In genomic region chr11:86812981-86813380, GRCh38 we compare ENCODE assay signal across 21 cellular contexts. TPM values are rescaled to one million over a fixed set of nuclear protein-coding genes. Genes with fewer than 3 reads are reported as not detected.
DNase-seq lines count a peak whose midpoint lies in the region; ATAC-seq and TF ChIP-seq lines count a peak whose summit lies in the region.
"Had no signal": no experiment of that assay in that cellular context is flagged by ENCODE, and none has a peak within 500 bp of the region (broad histone marks: within the 10 kb centered on the region; RNA-seq: fewer than 3 reads in every experiment).

No MANE protein-coding gene starts in this region.

- no peaks in the 10 kb centered on the region for H3K9me3 Mint-ChIP-seq in activated CD4-positive, alpha-beta T cell treated with anti-CD3 and anti-CD28 coated beads for 36 hours (ENCODE audit: low read depth)
- peaks cover 5% of the 10 kb centered on the region for H3K9me3 Mint-ChIP-seq in chondrocyte (ENCODE audit: low read depth)
- no peaks in the 10 kb centered on the region for H3K9me3 Mint-ChIP-seq in CD8-positive, alpha-beta T cell
- H3K9me3 Mint-ChIP-seq: activated naive CD4-positive, alpha-beta T cell treated with anti-CD3 and anti-CD28 coated beads for 36 hours had no signal

- no peak overlapping the region for H3K27ac Mint-ChIP-seq in activated CD4-positive, alpha-beta T cell treated with anti-CD3 and anti-CD28 coated beads for 36 hours
- H3K27ac Mint-ChIP-seq in chondrocyte (ENCODE audit: unreplicated experiment) = peak overlapping the region; percentile 76
- no peak overlapping the region for H3K27ac Mint-ChIP-seq in CD8-positive, alpha-beta T cell
- H3K27ac Mint-ChIP-seq: activated naive CD4-positive, alpha-beta T cell treated with anti-CD3 and anti-CD28 coated beads for 36 hours had no signal

- DNase-seq in activated CD4-positive, alpha-beta T cell treated with anti-CD3 and anti-CD28 coated beads for 36 hours = no peak
- no peak for DNase-seq in activated CD4-positive, alpha-beta T cell treated with anti-CD3 and anti-CD28 coated beads, Interleukin-2, amount 50 U/mL, for 48 hours
- DNase-seq in chondrocyte (ENCODE audit: low spot score) (no peak), transverse colon (no peak)
- DNase-seq in activated CD4-positive, CD25-positive, alpha-beta regulatory T cell treated with anti-CD3 and anti-CD28 coated beads, Interleukin-2, amount 50 U/mL, for 72 hours = no peak
- no peak for DNase-seq in CD8-positive, alpha-beta T cell
- DNase-seq: activated CD4-positive, CD25-positive, alpha-beta regulatory T cell; activated naive CD4-positive, alpha-beta T cell treated with anti-CD3 and anti-CD28 coated beads for 36 hours; DND-41; foreskin fibroblast; Karpas-422; left colon; mucosa of descending colon; NCI-H1105 treated with DMSO at 0.1 percent for 48 hours; NCI-H446; occipital lobe; SHP77 had no signal

- H3K27ac ChIP-seq in transverse colon = peak overlapping the region; percentile 68 to 84 (median 76)
- no peak overlapping the region for H3K27ac ChIP-seq in CD8-positive, alpha-beta T cell (ENCODE audit: low read depth, low read length)
- H3K27ac ChIP-seq: C4-2B had no signal

- no peak overlapping the region for H3K4me3 Mint-ChIP-seq in activated CD4-positive, alpha-beta T cell treated with anti-CD3 and anti-CD28 coated beads for 36 hours
- no peak overlapping the region for H3K4me3 Mint-ChIP-seq in chondrocyte (ENCODE audit: unreplicated experiment)
- no peak overlapping the region for H3K4me3 Mint-ChIP-seq in CD8-positive, alpha-beta T cell
- H3K4me3 Mint-ChIP-seq: activated naive CD4-positive, alpha-beta T cell treated with anti-CD3 and anti-CD28 coated beads for 36 hours had no signal

- H3K27me3 ChIP-seq in transverse colon = no peaks in the 10 kb centered on the region
- H3K27me3 ChIP-seq in CD8-positive, alpha-beta T cell (ENCODE audit: insufficient read depth, low read length) = no peaks in the 10 kb centered on the region
- H3K27me3 ChIP-seq: tibial nerve had no signal

- peaks cover 38% of the 10 kb centered on the region for H3K27me3 Mint-ChIP-seq in activated CD4-positive, alpha-beta T cell treated with anti-CD3 and anti-CD28 coated beads for 36 hours
- H3K27me3 Mint-ChIP-seq in chondrocyte (ENCODE audit: low read depth) = no peaks in the 10 kb centered on the region
- peaks cover 17% of the 10 kb centered on the region for H3K27me3 Mint-ChIP-seq in CD8-positive, alpha-beta T cell (ENCODE audit: low read depth)

- H3K4me3 ChIP-seq in transverse colon = no peak overlapping the region
- H3K4me3 ChIP-seq in CD8-positive, alpha-beta T cell (ENCODE audit: low read depth, low read length) = no peak overlapping the region
- H3K4me3 ChIP-seq: mucosa of descending colon, tibial nerve had no signal

- no peaks in the 10 kb centered on the region for H3K36me3 ChIP-seq in transverse colon
- no peaks in the 10 kb centered on the region for H3K36me3 ChIP-seq in CD8-positive, alpha-beta T cell (ENCODE audit: insufficient read depth, low read length)
- H3K36me3 ChIP-seq: tibial nerve had no signal

- H3K36me3 Mint-ChIP-seq in activated CD4-positive, alpha-beta T cell treated with anti-CD3 and anti-CD28 coated beads for 36 hours (ENCODE audit: low read depth) = no peaks in the 10 kb centered on the region
- peaks cover 13% of the 10 kb centered on the region for H3K36me3 Mint-ChIP-seq in chondrocyte (ENCODE audit: low read depth)
- no peaks in the 10 kb centered on the region for H3K36me3 Mint-ChIP-seq in CD8-positive, alpha-beta T cell

- POLR2A ChIA-PET in activated CD4-positive, alpha-beta T cell treated with anti-CD3 and anti-CD28 coated beads for 36 hours (lab: Charles Lee) = interaction anchor here (0.9 kb wide), 1 partner anchor 14 kb away, joined by 3 read pairs; no protein-coding TSS in a partner anchor
- POLR2A ChIA-PET in CD8-positive, alpha-beta T cell (lab: Charles Lee) = no interaction called here

- CTCF ChIA-PET in activated CD4-positive, alpha-beta T cell treated with anti-CD3 and anti-CD28 coated beads for 36 hours (lab: Charles Lee) = interaction anchor here (1.0 to 2.8 kb wide), 3 partner anchors 26 to 358 kb away, joined by 3 to 9 read pairs (median 4); no protein-coding TSS in a partner anchor
- CTCF ChIA-PET in CD8-positive, alpha-beta T cell (lab: Charles Lee) = interaction anchor here (1.2 kb wide), 1 partner anchor 356 kb away, joined by 3 read pairs; no protein-coding TSS in a partner anchor

- no peak for TF ChIP-seq POLR2A in transverse colon (IDR thresholded peaks at IDR 0.05)

- TF ChIP-seq CTCF in chondrocyte (IDR thresholded peaks at IDR 0.05) (no peak), transverse colon (IDR thresholded peaks at IDR 0.05) (no peak)
- TF ChIP-seq CTCF in CD8-positive, alpha-beta T cell (IDR thresholded peaks at IDR 0.05) = no peak

- in situ Hi-C loops in transverse colon (cut with MboI; ENCODE audit: low pct_ligation_motif_present in 1 of 4, low pct_unique_long_range_greater_than_20kb in 1 of 4, low sequenced_read_pairs in 3 of 4) = loop anchor here in 2 of 4 donors (5.0 to 25.0 kb wide), 3 partner anchors 198 to 356 kb away; no protein-coding TSS in a partner anchor

- H3K9me3 ChIP-seq in transverse colon = no peaks in the 10 kb centered on the region
- H3K9me3 ChIP-seq in CD8-positive, alpha-beta T cell (ENCODE audit: low read length) = no peaks in the 10 kb centered on the region
- H3K9me3 ChIP-seq: mucosa of descending colon, tibial nerve had no signal

- TF ChIP-seq EP300 in transverse colon (IDR thresholded peaks at IDR 0.05; ENCODE audit: low read depth) = no peak

- peak; percentile 76 for ATAC-seq in activated CD4-positive, alpha-beta T cell treated with anti-CD3 and anti-CD28 coated beads for 36 hours
- ATAC-seq in HG02870 (IDR thresholded peaks at IDR 0.05; ENCODE audit: unreplicated experiment) (peak; percentile 67), GM18861 (IDR thresholded peaks at IDR 0.05; ENCODE audit: unreplicated experiment) (no peak)
- ATAC-seq in CD8-positive, alpha-beta T cell = no peak
- ATAC-seq: left colon had no signal

- no peaks in the 10 kb centered on the region for H3K4me1 Mint-ChIP-seq in activated CD4-positive, alpha-beta T cell treated with anti-CD3 and anti-CD28 coated beads for 36 hours
- H3K4me1 Mint-ChIP-seq in chondrocyte (ENCODE audit: low read depth) = peaks cover 98% of the 10 kb centered on the region
- H3K4me1 Mint-ChIP-seq in CD8-positive, alpha-beta T cell (ENCODE audit: low read depth) = no peaks in the 10 kb centered on the region

- WGBS in transverse colon (ENCODE audit: low coverage in 1 of 2), 2 donors = 88 to 100% methylated on average over 1 of the region's 1 CpG

- intact Hi-C loops in activated CD4-positive, alpha-beta T cell treated with anti-CD3 and anti-CD28 coated beads for 36 hours (cut with DNase I, micrococcal nuclease) = no loop called here
- intact Hi-C loops in transverse colon (cut with DNase I; ENCODE audit: low total_unique reads) = no loop called here
- intact Hi-C loops in CD8-positive, alpha-beta T cell (cut with DNase I, micrococcal nuclease) = no loop called here

- H3K4me1 ChIP-seq in transverse colon = peaks cover 0 to 29% (median 18%) of the 10 kb centered on the region in 4 donors
- no peaks in the 10 kb centered on the region for H3K4me1 ChIP-seq in CD8-positive, alpha-beta T cell (ENCODE audit: insufficient read depth, low read length)

RNA-seq across cellular contexts. Expression of gene PRSS23, which starts 12.6 kb away (rescaled TPM):
- total RNA-seq in activated CD4-positive, alpha-beta T cell treated with anti-CD3 and anti-CD28 coated beads for 36 hours = 1 to 10 TPM in 1 of 2 experiments, under 1 TPM in 1; 0.62 to 1.5 TPM
- total RNA-seq in chondrocyte (464 to 742 TPM (median 737 TPM) in 3 replicates), transverse colon (100 to 1,000 TPM in 1 of 4 donors, 10 to 100 TPM in 3; 48.8 to 220 (median 49.7) TPM)
- total RNA-seq in CD8-positive, alpha-beta T cell = under 1 TPM; 0.22 to 0.39 TPM

Comparison
In these comparisons a context has a peak if more than half of its experiments do, and no peak if none do; other contexts are left out.
1. ATAC-seq: peak in activated CD4-positive, alpha-beta T cell treated with anti-CD3 and anti-CD28 coated beads for 36 hours (single experiment) and HG02870 (single experiment); none in CD8-positive, alpha-beta T cell (single experiment) and GM18861 (single experiment).
2. RNA of gene PRSS23, which starts 12.6 kb away (total RNA-seq): 464 to 742 TPM in chondrocyte and 48.8 to 220 TPM in transverse colon; 0.62 to 1.5 TPM in activated CD4-positive, alpha-beta T cell treated with anti-CD3 and anti-CD28 coated beads for 36 hours and 0.22 to 0.39 TPM in CD8-positive, alpha-beta T cell; every median in the first group is over 10 times any median in the second.